ENCODE assay signal across 1 cellular context in the genomic region with DNA sequence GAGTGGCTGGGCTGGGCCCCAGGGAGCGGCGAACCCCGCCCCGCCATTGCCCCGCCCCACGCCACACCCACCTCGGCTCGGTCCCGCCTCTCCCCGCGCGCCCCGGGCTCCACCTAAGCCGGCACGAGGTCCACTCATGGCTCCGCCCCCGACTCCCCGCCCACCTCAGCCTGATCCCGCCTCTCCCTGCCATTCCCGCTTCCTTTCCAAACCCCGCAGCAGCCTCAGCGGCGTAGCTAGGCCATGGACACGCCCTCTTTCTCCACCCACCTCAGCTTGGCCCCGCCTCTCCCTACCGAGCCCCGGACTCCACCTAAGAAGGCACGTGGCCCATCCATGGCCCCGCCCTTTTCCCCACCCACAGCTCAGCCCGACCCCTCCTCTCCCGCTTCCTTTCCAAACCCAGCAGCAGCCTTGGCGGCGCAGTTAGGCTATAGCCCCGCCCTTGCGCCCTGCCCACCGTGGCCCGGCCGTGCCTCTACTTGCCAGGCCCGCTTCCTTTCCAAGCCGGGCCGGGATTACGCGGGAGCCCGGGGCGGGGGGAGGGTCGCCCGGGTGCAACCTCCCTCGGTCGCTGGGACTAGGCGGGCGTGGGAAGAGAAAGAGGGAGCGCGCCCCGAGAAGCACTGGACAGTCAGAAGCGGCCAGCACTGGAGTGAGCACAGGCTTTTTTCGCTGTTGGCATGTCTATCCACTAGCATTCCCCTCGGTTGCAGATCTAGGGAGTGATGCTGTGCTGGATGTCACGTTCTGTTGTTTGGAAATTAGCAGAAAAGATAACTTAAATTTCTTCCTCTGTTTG.
A peak's percentile ranks its signal among the peaks of the same experiment; 100 is the strongest.
TF ChIP-seq lines count a peak whose summit lies in the region.

RELL1 (minus strand) TSS at position 4 of the 802 bp plus-strand sequence. CDS start 89 bp downstream, outside the sequence.

TF ChIP-seq in GM12878, 131 proteins besides CTCF, POLR2A, EP300 and RAD21 (continued from another document):
- TF ChIP-seq E4F1 (IDR thresholded peaks at IDR 0.05; ENCODE audit: borderline replicate concordance, partially characterized antibody): peak; percentile 28
- TF ChIP-seq RBBP5 (conservative IDR thresholded peaks at IDR 0.05): no peak
- no peak; the same call in none of the 2 replicates for TF ChIP-seq IKZF1 (conservative IDR thresholded peaks at IDR 0.05)
- TF ChIP-seq, protein P1, sequence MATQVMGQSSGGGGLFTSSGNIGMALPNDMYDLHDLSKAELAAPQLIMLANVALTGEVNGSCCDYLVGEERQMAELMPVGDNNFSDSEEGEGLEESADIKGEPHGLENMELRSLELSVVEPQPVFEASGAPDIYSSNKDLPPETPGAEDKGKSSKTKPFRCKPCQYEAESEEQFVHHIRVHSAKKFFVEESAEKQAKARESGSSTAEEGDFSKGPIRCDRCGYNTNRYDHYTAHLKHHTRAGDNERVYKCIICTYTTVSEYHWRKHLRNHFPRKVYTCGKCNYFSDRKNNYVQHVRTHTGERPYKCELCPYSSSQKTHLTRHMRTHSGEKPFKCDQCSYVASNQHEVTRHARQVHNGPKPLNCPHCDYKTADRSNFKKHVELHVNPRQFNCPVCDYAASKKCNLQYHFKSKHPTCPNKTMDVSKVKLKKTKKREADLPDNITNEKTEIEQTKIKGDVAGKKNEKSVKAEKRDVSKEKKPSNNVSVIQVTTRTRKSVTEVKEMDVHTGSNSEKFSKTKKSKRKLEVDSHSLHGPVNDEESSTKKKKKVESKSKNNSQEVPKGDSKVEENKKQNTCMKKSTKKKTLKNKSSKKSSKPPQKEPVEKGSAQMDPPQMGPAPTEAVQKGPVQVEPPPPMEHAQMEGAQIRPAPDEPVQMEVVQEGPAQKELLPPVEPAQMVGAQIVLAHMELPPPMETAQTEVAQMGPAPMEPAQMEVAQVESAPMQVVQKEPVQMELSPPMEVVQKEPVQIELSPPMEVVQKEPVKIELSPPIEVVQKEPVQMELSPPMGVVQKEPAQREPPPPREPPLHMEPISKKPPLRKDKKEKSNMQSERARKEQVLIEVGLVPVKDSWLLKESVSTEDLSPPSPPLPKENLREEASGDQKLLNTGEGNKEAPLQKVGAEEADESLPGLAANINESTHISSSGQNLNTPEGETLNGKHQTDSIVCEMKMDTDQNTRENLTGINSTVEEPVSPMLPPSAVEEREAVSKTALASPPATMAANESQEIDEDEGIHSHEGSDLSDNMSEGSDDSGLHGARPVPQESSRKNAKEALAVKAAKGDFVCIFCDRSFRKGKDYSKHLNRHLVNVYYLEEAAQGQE (IDR thresholded peaks at IDR 0.05; ENCODE audit: low read depth, low read length): no peak
- TF ChIP-seq MXI1 (IDR thresholded peaks at IDR 0.05; ENCODE audit: low read depth, low read length): peak; percentile 54; the same call in 1 of the 2 replicates
- TF ChIP-seq, protein P2, sequence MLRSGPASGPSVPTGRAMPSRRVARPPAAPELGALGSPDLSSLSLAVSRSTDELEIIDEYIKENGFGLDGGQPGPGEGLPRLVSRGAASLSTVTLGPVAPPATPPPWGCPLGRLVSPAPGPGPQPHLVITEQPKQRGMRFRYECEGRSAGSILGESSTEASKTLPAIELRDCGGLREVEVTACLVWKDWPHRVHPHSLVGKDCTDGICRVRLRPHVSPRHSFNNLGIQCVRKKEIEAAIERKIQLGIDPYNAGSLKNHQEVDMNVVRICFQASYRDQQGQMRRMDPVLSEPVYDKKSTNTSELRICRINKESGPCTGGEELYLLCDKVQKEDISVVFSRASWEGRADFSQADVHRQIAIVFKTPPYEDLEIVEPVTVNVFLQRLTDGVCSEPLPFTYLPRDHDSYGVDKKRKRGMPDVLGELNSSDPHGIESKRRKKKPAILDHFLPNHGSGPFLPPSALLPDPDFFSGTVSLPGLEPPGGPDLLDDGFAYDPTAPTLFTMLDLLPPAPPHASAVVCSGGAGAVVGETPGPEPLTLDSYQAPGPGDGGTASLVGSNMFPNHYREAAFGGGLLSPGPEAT (IDR thresholded peaks at IDR 0.05; ENCODE audit: low read depth): peak; percentile 74
- TF ChIP-seq ZBTB11 (CRISPR knock-in tag; IDR thresholded peaks at IDR 0.05): no peak
- TF ChIP-seq SP1 (IDR thresholded peaks at IDR 0.05; ENCODE audit: low read depth, low read length): peak; percentile 74
- TF ChIP-seq POLR2AphosphoS5 (IDR thresholded peaks at IDR 0.05; ENCODE audit: low read length): no peak
- no peak for TF ChIP-seq BCL11A (IDR thresholded peaks at IDR 0.05; ENCODE audit: low read depth, low read length)
- no peak for TF ChIP-seq EGR1 (IDR thresholded peaks at IDR 0.05; ENCODE audit: borderline replicate concordance in 1 of 2, low read depth in 2 of 2, low read length in 2 of 2)
- TF ChIP-seq SPI1 (IDR thresholded peaks at IDR 0.05; ENCODE audit: borderline replicate concordance, insufficient read depth, low read depth, low read length): peak; percentile 39; the same call in 1 of the 2 replicates
- no peak for TF ChIP-seq ZZZ3 (IDR thresholded peaks at IDR 0.05; ENCODE audit: control insufficient read depth, insufficient read length, low read depth)
- TF ChIP-seq ZNF24 (IDR thresholded peaks at IDR 0.05): no peak
- TF ChIP-seq PKNOX1 (IDR thresholded peaks at IDR 0.05): peak; percentile 44; the same call in 1 of the 2 replicates
- no peak for TF ChIP-seq SMAD5 (IDR thresholded peaks at IDR 0.05; ENCODE audit: low read depth)
- no peak for TF ChIP-seq MYC (IDR thresholded peaks at IDR 0.05; ENCODE audit: insufficient read depth, insufficient read length, insufficient replicate concordance, low read length, severe bottlenecking)
- TF ChIP-seq MEF2B (IDR thresholded peaks at IDR 0.05; ENCODE audit: partially characterized antibody, poor library complexity, severe bottlenecking): peak; percentile 5
- TF ChIP-seq, protein P3, sequence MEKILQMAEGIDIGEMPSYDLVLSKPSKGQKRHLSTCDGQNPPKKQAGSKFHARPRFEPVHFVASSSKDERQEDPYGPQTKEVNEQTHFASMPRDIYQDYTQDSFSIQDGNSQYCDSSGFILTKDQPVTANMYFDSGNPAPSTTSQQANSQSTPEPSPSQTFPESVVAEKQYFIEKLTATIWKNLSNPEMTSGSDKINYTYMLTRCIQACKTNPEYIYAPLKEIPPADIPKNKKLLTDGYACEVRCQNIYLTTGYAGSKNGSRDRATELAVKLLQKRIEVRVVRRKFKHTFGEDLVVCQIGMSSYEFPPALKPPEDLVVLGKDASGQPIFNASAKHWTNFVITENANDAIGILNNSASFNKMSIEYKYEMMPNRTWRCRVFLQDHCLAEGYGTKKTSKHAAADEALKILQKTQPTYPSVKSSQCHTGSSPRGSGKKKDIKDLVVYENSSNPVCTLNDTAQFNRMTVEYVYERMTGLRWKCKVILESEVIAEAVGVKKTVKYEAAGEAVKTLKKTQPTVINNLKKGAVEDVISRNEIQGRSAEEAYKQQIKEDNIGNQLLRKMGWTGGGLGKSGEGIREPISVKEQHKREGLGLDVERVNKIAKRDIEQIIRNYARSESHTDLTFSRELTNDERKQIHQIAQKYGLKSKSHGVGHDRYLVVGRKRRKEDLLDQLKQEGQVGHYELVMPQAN (conservative IDR thresholded peaks at IDR 0.05): no peak
